In genomic region chr9:88387733-88388202, GRCh38 we compare ENCODE assay signal across 1 cellular context.
TF ChIP-seq lines count a peak whose summit lies in the region.

No MANE protein-coding gene starts in this region.

TF ChIP-seq in SK-N-SH, 30 proteins besides CTCF, POLR2A, EP300 and RAD21 (continued from another document):
- TF ChIP-seq REST (IDR thresholded peaks at IDR 0.05; ENCODE audit: low read depth, low read length), result no peak
- no peak for TF ChIP-seq POLR2AphosphoS5 (IDR thresholded peaks at IDR 0.05; ENCODE audit: low read depth, low read length)
- no peak for TF ChIP-seq RFX5 (IDR thresholded peaks at IDR 0.05; ENCODE audit: low read length)
- no peak for TF ChIP-seq YY1 (IDR thresholded peaks at IDR 0.05; ENCODE audit: low read depth)
- TF ChIP-seq TCF12 (IDR thresholded peaks at IDR 0.05), result no peak
- no peak for TF ChIP-seq MEF2A (IDR thresholded peaks at IDR 0.05; ENCODE audit: borderline replicate concordance, low read depth)
- TF ChIP-seq FOXJ3 (CRISPR knock-in tag; IDR thresholded peaks at IDR 0.05), result no peak
TF ChIP-seq in SK-N-SH: peak in this region for 5.
